27 cellular contexts compared by ENCODE assay signal in the genomic region with DNA sequence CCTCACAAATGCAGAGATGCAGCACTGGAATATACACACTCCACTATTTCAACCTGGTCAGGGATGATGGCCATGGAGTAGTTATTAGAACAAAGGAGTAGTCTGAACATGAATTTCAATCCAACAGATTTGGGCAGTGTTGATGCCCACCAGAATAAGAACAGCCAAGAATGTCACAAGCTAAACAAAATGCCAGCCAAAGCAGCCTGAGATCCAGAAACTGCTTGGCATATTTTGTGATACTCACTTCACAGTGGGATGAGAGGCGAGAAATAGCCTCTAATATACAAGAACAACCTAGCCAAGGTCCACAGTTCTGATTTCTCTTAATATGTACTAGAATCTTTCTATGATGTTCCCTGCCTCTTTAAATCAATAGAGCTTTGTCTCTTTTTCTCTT. TPM values are rescaled to one million over a fixed set of nuclear protein-coding genes. Genes with fewer than 3 reads are reported as not detected.
DNase-seq lines count a peak whose midpoint lies in the region; ATAC-seq and TF ChIP-seq lines count a peak whose summit lies in the region.
"Had no signal": no experiment of that assay in that cellular context is flagged by ENCODE, and none has a peak within 500 bp of the region (broad histone marks: within the 10 kb centered on the region; RNA-seq: fewer than 3 reads in every experiment).

No MANE protein-coding gene starts in this region.

- no peaks in the 10 kb centered on the region for H3K9me3 ChIP-seq in CD4-positive, alpha-beta memory T cell (ENCODE audit: control insufficient read depth in 1 of 2, low read length in 2 of 2)
- H3K9me3 ChIP-seq in lower lobe of right lung, result no peaks in the 10 kb centered on the region
- H3K9me3 ChIP-seq: gastroesophageal sphincter, neutrophil, right lobe of liver had no signal

- no peaks in the 10 kb centered on the region for H3K9me3 Mint-ChIP-seq in activated T-cell treated with anti-CD3 and anti-CD28 coated beads, Interleukin-2, amount 50 U/mL, for 72 hours
- no peaks in the 10 kb centered on the region for H3K9me3 Mint-ChIP-seq in activated T-helper 1 cell treated with anti-CD3 and anti-CD28 coated beads, Interleukin-12 subunit alpha, Interleukin-12 subunit beta, Interleukin-2, Interleukin-4 antibody, amounts not matched to agents 30 ng/mL and 10 ng/mL and 1 ng/mL, durations not matched to agents 14 hours and 24 hours and 36 hours
- H3K9me3 Mint-ChIP-seq in stimulated activated effector memory CD8-positive, alpha-beta T cell treated with anti-CD3 and anti-CD28 coated beads, Interleukin-12 subunit alpha, Interleukin-12 subunit beta, amount 100 ng/mL, for 72 hours, result no peaks in the 10 kb centered on the region
- peaks cover 0 to 2% (median 0%) of the 10 kb centered on the region in 8 donors for H3K9me3 Mint-ChIP-seq in CD4-positive, alpha-beta memory T cell
- H3K9me3 Mint-ChIP-seq: CD4-positive, alpha-beta T cell; H9; type B pancreatic cell had no signal

- H3K36me3 ChIP-seq in CD4-positive, alpha-beta memory T cell (ENCODE audit: insufficient read depth, low read length), result no peaks in the 10 kb centered on the region
- no peaks in the 10 kb centered on the region for H3K36me3 ChIP-seq in lower lobe of right lung
- H3K36me3 ChIP-seq: gastroesophageal sphincter, neutrophil, right lobe of liver had no signal

- H3K4me1 Mint-ChIP-seq in activated T-cell treated with anti-CD3 and anti-CD28 coated beads, Interleukin-2, amount 50 U/mL, for 72 hours (ENCODE audit: low read depth), result peaks cover 61% of the 10 kb centered on the region
- H3K4me1 Mint-ChIP-seq in activated T-helper 1 cell treated with anti-CD3 and anti-CD28 coated beads, Interleukin-12 subunit alpha, Interleukin-12 subunit beta, Interleukin-2, Interleukin-4 antibody, amounts not matched to agents 30 ng/mL and 10 ng/mL and 1 ng/mL, durations not matched to agents 14 hours and 24 hours and 36 hours (ENCODE audit: low read depth), result peaks cover 49% of the 10 kb centered on the region
- peaks cover 41% of the 10 kb centered on the region for H3K4me1 Mint-ChIP-seq in stimulated activated effector memory CD8-positive, alpha-beta T cell treated with anti-CD3 and anti-CD28 coated beads, Interleukin-12 subunit alpha, Interleukin-12 subunit beta, amount 100 ng/mL, for 72 hours
- H3K4me1 Mint-ChIP-seq in CD4-positive, alpha-beta memory T cell, result peaks cover 0 to 4% (median 3%) of the 10 kb centered on the region in 4 donors

- no peak for DNase-seq in activated T-cell treated with anti-CD3 and anti-CD28 coated beads, Interleukin-2, amount 50 U/mL, for 72 hours
- DNase-seq in activated T-cell treated with anti-CD3 and anti-CD28 coated beads for 4 hours (no peak), cerebellum (ENCODE audit: low spot score) (peak; percentile 33), lower lobe of right lung (no peak), NCI-H510A treated with DMSO at 0.1 percent for 48 hours (lab: John Stamatoyannopoulos, UW) (no peak)
- DNase-seq in activated T-helper 1 cell treated with anti-CD3 and anti-CD28 coated beads, Interleukin-12 subunit alpha, Interleukin-12 subunit beta, Interleukin-2, Interleukin-4 antibody, amounts not matched to agents 30 ng/mL and 10 ng/mL and 1 ng/mL, durations not matched to agents 14 hours and 24 hours and 36 hours (ENCODE audit: low spot score), result no peak
- no peak for DNase-seq in stimulated activated effector memory CD8-positive, alpha-beta T cell treated with anti-CD3 and anti-CD28 coated beads, Interleukin-12 subunit alpha, Interleukin-12 subunit beta, amount 100 ng/mL, for 72 hours (ENCODE audit: low spot score in 2 of 2)
- no peak for DNase-seq in CD4-positive, alpha-beta memory T cell
- DNase-seq: activated CD4-positive, alpha-beta T cell treated with anti-CD3 and anti-CD28 coated beads for 4 hours; activated effector memory CD4-positive, alpha-beta T cell treated with anti-CD3 and anti-CD28 coated beads, Interleukin-2, amount 50 U/mL, for 16 hours; CD4-positive, alpha-beta T cell; H9; hippocampal formation; KBM-7; left colon; mammary epithelial cell; NCI-H1092; NCI-H1694 treated with DMSO at 0.1 percent for 48 hours; NCI-H2171; NCI-H510A; right lobe of liver; T1000 had no signal

- peak overlapping the region; percentile 71 for H3K4me3 Mint-ChIP-seq in activated T-cell treated with anti-CD3 and anti-CD28 coated beads, Interleukin-2, amount 50 U/mL, for 72 hours
- peak overlapping the region; percentile 61 for H3K4me3 Mint-ChIP-seq in activated T-helper 1 cell treated with anti-CD3 and anti-CD28 coated beads, Interleukin-12 subunit alpha, Interleukin-12 subunit beta, Interleukin-2, Interleukin-4 antibody, amounts not matched to agents 30 ng/mL and 10 ng/mL and 1 ng/mL, durations not matched to agents 14 hours and 24 hours and 36 hours
- H3K4me3 Mint-ChIP-seq in stimulated activated effector memory CD8-positive, alpha-beta T cell treated with anti-CD3 and anti-CD28 coated beads, Interleukin-12 subunit alpha, Interleukin-12 subunit beta, amount 100 ng/mL, for 72 hours, result peak overlapping the region; percentile 39
- no peak overlapping the region for H3K4me3 Mint-ChIP-seq in CD4-positive, alpha-beta memory T cell
- H3K4me3 Mint-ChIP-seq: CD4-positive, alpha-beta T cell; H9; type B pancreatic cell had no signal

- CTCF ChIA-PET in CD4-positive, alpha-beta memory T cell (lab: Charles Lee; ENCODE audit: partially characterized antibody), result no interaction called here

- no peaks in the 10 kb centered on the region for H3K36me3 Mint-ChIP-seq in activated T-cell treated with anti-CD3 and anti-CD28 coated beads, Interleukin-2, amount 50 U/mL, for 72 hours (ENCODE audit: insufficient read depth in 2 of 2)
- peaks cover 2% of the 10 kb centered on the region for H3K36me3 Mint-ChIP-seq in activated T-helper 1 cell treated with anti-CD3 and anti-CD28 coated beads, Interleukin-12 subunit alpha, Interleukin-12 subunit beta, Interleukin-2, Interleukin-4 antibody, amounts not matched to agents 30 ng/mL and 10 ng/mL and 1 ng/mL, durations not matched to agents 14 hours and 24 hours and 36 hours (ENCODE audit: low read depth)
- H3K36me3 Mint-ChIP-seq in stimulated activated effector memory CD8-positive, alpha-beta T cell treated with anti-CD3 and anti-CD28 coated beads, Interleukin-12 subunit alpha, Interleukin-12 subunit beta, amount 100 ng/mL, for 72 hours, result no peaks in the 10 kb centered on the region
- no peaks in the 10 kb centered on the region for H3K36me3 Mint-ChIP-seq in CD4-positive, alpha-beta memory T cell
- H3K36me3 Mint-ChIP-seq: type B pancreatic cell had no signal

- no peak for TF ChIP-seq CTCF in lower lobe of right lung (IDR thresholded peaks at IDR 0.05)

- no peak for ATAC-seq in activated T-cell treated with anti-CD3 and anti-CD28 coated beads, Interleukin-2, amount 50 U/mL, for 72 hours (replicated peaks in 1 of 2)
- no peak for ATAC-seq in stimulated activated effector memory CD8-positive, alpha-beta T cell treated with anti-CD3 and anti-CD28 coated beads, Interleukin-12 subunit alpha, Interleukin-12 subunit beta, amount 100 ng/mL, for 72 hours
- ATAC-seq in lower lobe of right lung, result no peak
- ATAC-seq: gastroesophageal sphincter, left colon, right lobe of liver had no signal

- H3K27ac Mint-ChIP-seq in activated T-cell treated with anti-CD3 and anti-CD28 coated beads, Interleukin-2, amount 50 U/mL, for 72 hours, result peak overlapping the region; percentile 87
- peak overlapping the region; percentile 98 for H3K27ac Mint-ChIP-seq in activated T-helper 1 cell treated with anti-CD3 and anti-CD28 coated beads, Interleukin-12 subunit alpha, Interleukin-12 subunit beta, Interleukin-2, Interleukin-4 antibody, amounts not matched to agents 30 ng/mL and 10 ng/mL and 1 ng/mL, durations not matched to agents 14 hours and 24 hours and 36 hours
- peak overlapping the region; percentile 10 for H3K27ac Mint-ChIP-seq in stimulated activated effector memory CD8-positive, alpha-beta T cell treated with anti-CD3 and anti-CD28 coated beads, Interleukin-12 subunit alpha, Interleukin-12 subunit beta, amount 100 ng/mL, for 72 hours
- H3K27ac Mint-ChIP-seq in CD4-positive, alpha-beta memory T cell, result no peak overlapping the region
- H3K27ac Mint-ChIP-seq: CD4-positive, alpha-beta T cell; type B pancreatic cell had no signal

- POLR2A ChIA-PET in CD4-positive, alpha-beta memory T cell (lab: Charles Lee; ENCODE audit: partially characterized antibody), result no interaction called here

- H3K4me3 ChIP-seq in CD4-positive, alpha-beta memory T cell (ENCODE audit: low read length in 2 of 2), result no peak overlapping the region
- H3K4me3 ChIP-seq in lower lobe of right lung, result no peak overlapping the region
- H3K4me3 ChIP-seq: gastroesophageal sphincter, right lobe of liver had no signal

- no peaks in the 10 kb centered on the region for H3K4me1 ChIP-seq in CD4-positive, alpha-beta memory T cell (ENCODE audit: insufficient read depth, low read length)
- H3K4me1 ChIP-seq in lower lobe of right lung, result peaks cover 40% of the 10 kb centered on the region
- H3K4me1 ChIP-seq: right lobe of liver had no signal

- intact Hi-C loops in activated T-helper 1 cell treated with anti-CD3 and anti-CD28 coated beads, Interleukin-12 subunit alpha, Interleukin-12 subunit beta, Interleukin-2, Interleukin-4 antibody, amounts not matched to agents 30 ng/mL and 10 ng/mL and 1 ng/mL, durations not matched to agents 14 hours and 24 hours and 36 hours (cut with micrococcal nuclease), result loop anchor here (1.0 to 5.0 kb wide), 8 partner anchors 57 to 422 kb away; a partner anchor contains a TSS
- intact Hi-C loops in CD4-positive, alpha-beta memory T cell (cut with micrococcal nuclease), result no loop called here
- intact Hi-C loops in lower lobe of right lung (cut with DNase I), result no loop called here

- H3K27ac ChIP-seq in CD4-positive, alpha-beta memory T cell (ENCODE audit: low read depth, low read length), result no peak overlapping the region
- no peak overlapping the region for H3K27ac ChIP-seq in lower lobe of right lung
- H3K27ac ChIP-seq: neutrophil, right lobe of liver, VCaP had no signal

- peaks cover 10% of the 10 kb centered on the region for H3K27me3 Mint-ChIP-seq in activated T-cell treated with anti-CD3 and anti-CD28 coated beads, Interleukin-2, amount 50 U/mL, for 72 hours (ENCODE audit: low read depth)
- peaks cover 8% of the 10 kb centered on the region for H3K27me3 Mint-ChIP-seq in activated T-helper 1 cell treated with anti-CD3 and anti-CD28 coated beads, Interleukin-12 subunit alpha, Interleukin-12 subunit beta, Interleukin-2, Interleukin-4 antibody, amounts not matched to agents 30 ng/mL and 10 ng/mL and 1 ng/mL, durations not matched to agents 14 hours and 24 hours and 36 hours (ENCODE audit: insufficient read depth)
- H3K27me3 Mint-ChIP-seq in CD4-positive, alpha-beta memory T cell, result peaks cover 2 to 10% of the 10 kb centered on the region in 2 donors

- H3K27me3 ChIP-seq in CD4-positive, alpha-beta memory T cell (ENCODE audit: insufficient read depth, low read length), result no peaks in the 10 kb centered on the region
- no peaks in the 10 kb centered on the region for H3K27me3 ChIP-seq in lower lobe of right lung (ENCODE audit: low read depth)
- H3K27me3 ChIP-seq: gastroesophageal sphincter, neutrophil, right lobe of liver had no signal

RNA-seq across cellular contexts. Expression of a gene that starts 58.6 kb away (rescaled TPM):
- 10 to 100 TPM; 31.2 to 43.4 TPM for total RNA-seq in activated T-cell treated with anti-CD3 and anti-CD28 coated beads, Interleukin-2, amount 50 U/mL, for 72 hours
- 13.4 and 16.5 TPM in 2 replicates for total RNA-seq in activated T-helper 1 cell treated with anti-CD3 and anti-CD28 coated beads, Interleukin-12 subunit alpha, Interleukin-12 subunit beta, Interleukin-2, Interleukin-4 antibody, amounts not matched to agents 30 ng/mL and 10 ng/mL and 1 ng/mL, durations not matched to agents 14 hours and 24 hours and 36 hours
- total RNA-seq in cerebellum (60.2 TPM), lower lobe of right lung (66.5 TPM)
- total RNA-seq in CD4-positive, alpha-beta memory T cell, result 10 to 100 TPM; 45.5 to 47.1 TPM
- polyA plus RNA-seq in CD4-positive, alpha-beta memory T cell, result 10 to 100 TPM; 14.1 to 17.4 TPM
- total RNA-seq: OCI-LY7 had no signal

Comparison
In these comparisons a context has a peak if more than half of its experiments do, and no peak if none do; other contexts are left out.
1. H3K27ac Mint-ChIP-seq: peak in activated T-cell treated with anti-CD3 and anti-CD28 coated beads, Interleukin-2, amount 50 U/mL, for 72 hours (single experiment), activated T-helper 1 cell treated with anti-CD3 and anti-CD28 coated beads, Interleukin-12 subunit alpha, Interleukin-12 subunit beta, Interleukin-2, Interleukin-4 antibody, amounts not matched to agents 30 ng/mL and 10 ng/mL and 1 ng/mL, durations not matched to agents 14 hours and 24 hours and 36 hours (single experiment) and stimulated activated effector memory CD8-positive, alpha-beta T cell treated with anti-CD3 and anti-CD28 coated beads, Interleukin-12 subunit alpha, Interleukin-12 subunit beta, amount 100 ng/mL, for 72 hours (single experiment); none in CD4-positive, alpha-beta memory T cell (0 of 7).
2. H3K4me3 Mint-ChIP-seq: peak in activated T-cell treated with anti-CD3 and anti-CD28 coated beads, Interleukin-2, amount 50 U/mL, for 72 hours (2 of 2), activated T-helper 1 cell treated with anti-CD3 and anti-CD28 coated beads, Interleukin-12 subunit alpha, Interleukin-12 subunit beta, Interleukin-2, Interleukin-4 antibody, amounts not matched to agents 30 ng/mL and 10 ng/mL and 1 ng/mL, durations not matched to agents 14 hours and 24 hours and 36 hours (single experiment) and stimulated activated effector memory CD8-positive, alpha-beta T cell treated with anti-CD3 and anti-CD28 coated beads, Interleukin-12 subunit alpha, Interleukin-12 subunit beta, amount 100 ng/mL, for 72 hours (single experiment); none in CD4-positive, alpha-beta memory T cell (0 of 8).